In the genomic region with DNA sequence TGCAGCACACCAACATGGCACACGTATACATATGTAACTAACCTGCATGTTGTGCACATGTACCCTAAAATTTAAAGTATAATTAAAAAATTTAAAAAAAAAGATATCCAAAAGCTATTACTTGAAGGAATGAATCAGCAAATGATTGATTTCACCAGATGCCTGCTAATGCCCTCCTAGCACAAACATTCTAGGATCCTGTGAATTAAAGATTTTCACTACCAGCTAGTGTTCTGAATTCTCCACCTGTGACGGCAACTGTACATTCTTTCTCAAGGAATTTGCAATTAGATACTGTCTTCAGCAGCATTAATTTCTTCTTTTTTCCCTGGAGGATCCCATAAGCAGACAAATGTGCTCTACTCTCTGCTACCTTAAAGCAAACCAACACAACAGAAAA, we compare ENCODE assay signal across 4 cellular contexts.
"Had no signal": no experiment of that assay in that cellular context is flagged by ENCODE, and none has a peak within 500 bp of the region (broad histone marks: within the 10 kb centered on the region; RNA-seq: fewer than 3 reads in every experiment).

No MANE protein-coding gene starts in this region.

- H3K27ac ChIP-seq: HL-60 had no signal

- H3K4me3 ChIP-seq: K562 had no signal

- DNase-seq: IMR-90 had no signal

- H3K4me1 Mint-ChIP-seq: IgD-negative memory B cell had no signal

- H3K36me3 Mint-ChIP-seq: IgD-negative memory B cell had no signal

- H3K4me3 Mint-ChIP-seq: IgD-negative memory B cell had no signal

- H3K27ac Mint-ChIP-seq: IgD-negative memory B cell had no signal
